Comparison of ENCODE assay signal across 13 cellular contexts in the genomic region with DNA sequence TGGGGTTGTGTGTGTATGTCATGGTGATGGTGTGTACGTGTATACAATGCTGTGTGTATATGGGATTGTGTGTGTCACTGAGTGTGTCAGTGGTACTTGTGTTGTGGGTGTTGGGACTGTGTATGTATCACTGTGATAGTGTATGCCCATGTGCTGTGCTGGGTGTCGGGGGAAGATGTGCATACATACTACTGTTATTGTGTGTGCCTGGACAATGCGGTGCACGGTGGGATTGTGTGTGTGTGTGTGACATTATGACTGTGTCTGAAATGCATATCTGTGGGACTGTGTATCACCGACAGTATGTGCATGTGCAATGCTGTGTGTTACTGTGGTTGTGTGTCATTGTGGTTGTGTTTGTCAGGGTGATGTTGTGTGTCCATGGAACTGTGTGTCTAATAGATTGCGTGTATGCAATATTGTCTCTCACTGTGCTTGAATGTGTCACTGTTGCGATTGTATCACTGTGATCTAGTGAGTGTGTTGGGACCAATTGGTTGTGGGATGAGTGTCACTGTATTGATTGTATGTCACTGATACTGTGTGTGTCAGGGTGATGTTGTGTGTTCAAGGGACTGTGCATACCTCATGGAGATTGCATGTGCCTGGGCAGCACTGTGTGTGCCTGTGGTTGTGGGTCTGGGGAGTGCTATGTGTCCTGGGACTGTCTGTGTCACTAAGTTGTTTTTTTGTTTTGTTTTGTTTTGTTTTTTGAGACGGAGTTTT. TPM values are rescaled to one million over a fixed set of nuclear protein-coding genes. Genes with fewer than 3 reads are reported as not detected.
DNase-seq lines count a peak whose midpoint lies in the region; ATAC-seq and TF ChIP-seq lines count a peak whose summit lies in the region.
"Had no signal": no experiment of that assay in that cellular context is flagged by ENCODE, and none has a peak within 500 bp of the region (broad histone marks: within the 10 kb centered on the region; RNA-seq: fewer than 3 reads in every experiment).

No MANE protein-coding gene starts in this region.

- peak overlapping the region; percentile 95 for H2AK5ac ChIP-seq in IMR-90 (ENCODE audit: low read depth, low read length)

- no peak for TF ChIP-seq POLR2A in IMR-90 (IDR thresholded peaks at IDR 0.05; ENCODE audit: low read depth, low read length)

- peak overlapping the region; percentile 85 for H3K23ac ChIP-seq in IMR-90 (ENCODE audit: low read depth, low read length)

- peaks cover 10% of the 10 kb centered on the region; the same call in 1 of the 2 replicates for H4K20me1 ChIP-seq in IMR-90 (ENCODE audit: insufficient read depth, low read length)

- H3K14ac ChIP-seq in IMR-90 (replicated peaks; ENCODE audit: low read depth, low read length), result peak overlapping the region; percentile 84

- no peak overlapping the region for H3K4me3 ChIP-seq in IMR-90 (ENCODE audit: insufficient read depth, low read depth, low read length)
- no peak overlapping the region for H3K4me3 ChIP-seq in naive thymus-derived CD4-positive, alpha-beta T cell (ENCODE audit: low read length)

- no peak overlapping the region for H3K27ac ChIP-seq in IMR-90 (ENCODE audit: insufficient read depth, low read length)
- peak overlapping the region; percentile 57 for H3K27ac ChIP-seq in naive thymus-derived CD4-positive, alpha-beta T cell (ENCODE audit: low read depth, low read length)
- H3K27ac ChIP-seq: WERI-Rb-1 had no signal

- no peak overlapping the region for H3K27ac Mint-ChIP-seq in activated CD8-positive, alpha-beta T cell treated with anti-CD3 and anti-CD28 coated beads, Interleukin-2, amount 10 ng/mL, durations not matched to agents 7 days and 5 days
- H3K27ac Mint-ChIP-seq in naive thymus-derived CD4-positive, alpha-beta T cell, result no peak overlapping the region
- H3K27ac Mint-ChIP-seq: activated T-helper 17 cell treated with anti-CD3 and anti-CD28 coated beads, Interleukin-2, amount 50 U/mL, for 72 hours had no signal

- in situ Hi-C loops in Caki2 (cut with HindIII; ENCODE audit: low pct_unique_long_range_greater_than_20kb, low sequenced_read_pairs) (no loop called here), IMR-90 (cut with MboI; ENCODE audit: low sequenced_read_pairs) (no loop called here)

- H3K9me3 Mint-ChIP-seq in activated CD8-positive, alpha-beta T cell treated with anti-CD3 and anti-CD28 coated beads, Interleukin-2, amount 10 ng/mL, durations not matched to agents 7 days and 5 days (ENCODE audit: insufficient read depth), result no peaks in the 10 kb centered on the region
- H3K9me3 Mint-ChIP-seq in naive thymus-derived CD4-positive, alpha-beta T cell, result peaks cover 0 to 5% (median 0%) of the 10 kb centered on the region in 11 donors

- no peak for TF ChIP-seq RAD21 in IMR-90 (IDR thresholded peaks at IDR 0.05; ENCODE audit: low read length)

- ATAC-seq in IMR-90 (ENCODE audit: low read depth) (no peak), GM21360 (IDR thresholded peaks at IDR 0.05; ENCODE audit: unreplicated experiment) (no peak)
- ATAC-seq in activated CD8-positive, alpha-beta T cell treated with anti-CD3 and anti-CD28 coated beads, Interleukin-2, amount 10 ng/mL, durations not matched to agents 7 days and 5 days, result no peak
- ATAC-seq in naive thymus-derived CD4-positive, alpha-beta T cell, result no peak

- H3K27me3 ChIP-seq in IMR-90 (ENCODE audit: control insufficient read depth, insufficient read depth, low read length), result no peaks in the 10 kb centered on the region
- no peaks in the 10 kb centered on the region for H3K27me3 ChIP-seq in naive thymus-derived CD4-positive, alpha-beta T cell (ENCODE audit: control insufficient read depth in 2 of 2, insufficient read depth in 2 of 2, low read length in 2 of 2)

- peak overlapping the region; percentile 57; the same call in 2 of the 3 replicates for H2BK15ac ChIP-seq in IMR-90 (ENCODE audit: low read depth, low read length)

- no peak overlapping the region for H3K18ac ChIP-seq in IMR-90 (ENCODE audit: low read depth, low read length)

- H2BK5ac ChIP-seq in IMR-90 (ENCODE audit: low read depth, low read length, poor library complexity, severe bottlenecking), result peak overlapping the region; percentile 16

- H3K4me1 ChIP-seq in IMR-90 (ENCODE audit: control insufficient read depth, insufficient read depth, low read length), result peaks cover 26% of the 10 kb centered on the region
- peaks cover 37 to 40% of the 10 kb centered on the region in 2 donors for H3K4me1 ChIP-seq in naive thymus-derived CD4-positive, alpha-beta T cell (ENCODE audit: control insufficient read depth in 2 of 2, insufficient read depth in 2 of 2, low read length in 2 of 2)

- BruUV-seq in IMR-90 (replicated peaks; lab: Mats Ljungman, UMichigan), result TSS peak; percentile 45

- H2BK120ac ChIP-seq in IMR-90 (ENCODE audit: low read depth, low read length), result peak overlapping the region; percentile 26

- no peaks in the 10 kb centered on the region for H3K36me3 Mint-ChIP-seq in activated CD8-positive, alpha-beta T cell treated with anti-CD3 and anti-CD28 coated beads, Interleukin-2, amount 10 ng/mL, durations not matched to agents 7 days and 5 days (ENCODE audit: low read depth)
- peaks cover 0 to 3% (median 0%) of the 10 kb centered on the region in 5 donors for H3K36me3 Mint-ChIP-seq in naive thymus-derived CD4-positive, alpha-beta T cell

- POLR2A ChIA-PET in IMR-90 (lab: Charles Lee; ENCODE audit: unreplicated experiment), result no interaction called here
- POLR2A ChIA-PET in activated CD8-positive, alpha-beta T cell treated with anti-CD3 and anti-CD28 coated beads, Interleukin-2, amount 10 ng/mL, durations not matched to agents 7 days and 5 days (lab: Charles Lee), result interaction anchor here (3.0 kb wide), 1 partner anchor 16 kb away, joined by 44 read pairs; no protein-coding TSS in a partner anchor
- POLR2A ChIA-PET in naive thymus-derived CD4-positive, alpha-beta T cell (lab: Charles Lee), result interaction anchor here (1.0 to 6.1 kb wide), 4 partner anchors 10 to 113 kb away, joined by 3 to 67 read pairs (median 10); no protein-coding TSS in a partner anchor

- H3K4ac ChIP-seq in IMR-90 (ENCODE audit: low read depth, low read length), result peak overlapping the region; percentile 68

- peak overlapping the region; percentile 85 for H2AFZ ChIP-seq in IMR-90 (replicated peaks; ENCODE audit: low read length, poor library complexity)

- H3K9me1 ChIP-seq in IMR-90 (ENCODE audit: insufficient read depth, low read length), result peaks cover 15% of the 10 kb centered on the region

- peak overlapping the region; percentile 6 to 88; a peak in 3 of 4 replicates for H4K8ac ChIP-seq in IMR-90 (ENCODE audit: low read depth in 2 of 2, low read length in 2 of 2)

- intact Hi-C loops in IMR-90 (cut with micrococcal nuclease), result loop anchor here (5.0 kb wide), 1 partner anchor 110 kb away; the partner anchor contains the start of gene SAE1
- intact Hi-C loops in naive thymus-derived CD4-positive, alpha-beta T cell (cut with micrococcal nuclease), result loop anchor here (1.0 to 10.0 kb wide), 6 partner anchors 11 to 1380 kb away; partner anchors contain the start of genes BBC3 (in 2 of the 2), CCDC9 (in 1 of the 2), FOXA3 (in 1 of the 2) and SYMPK (in 1 of the 2)

- H3K9ac ChIP-seq in IMR-90 (ENCODE audit: low read depth, low read length), result no peak overlapping the region

- peaks cover 3 to 28% of the 10 kb centered on the region in 2 experiments; a peak in 2 of 4 replicates for H3K79me1 ChIP-seq in IMR-90 (ENCODE audit: low read depth in 1 of 2, low read length in 2 of 2)

- peak overlapping the region; percentile 67 for H4K91ac ChIP-seq in IMR-90 (ENCODE audit: insufficient read depth, low read depth, low read length)

- no peak for TF ChIP-seq CTCF in IMR-90 (conservative IDR thresholded peaks at IDR 0.05; ENCODE audit: low read depth, low read length)

- CTCF ChIA-PET in IMR-90 (lab: Yijun Ruan, JAX), result interaction anchor here (6.1 kb wide), 1 partner anchor 31 kb away, joined by 67 read pairs; no protein-coding TSS in a partner anchor
- CTCF ChIA-PET in activated CD8-positive, alpha-beta T cell treated with anti-CD3 and anti-CD28 coated beads, Interleukin-2, amount 10 ng/mL, durations not matched to agents 7 days and 5 days (lab: Charles Lee), result interaction anchor here (6.8 kb wide), 1 partner anchor 31 kb away, joined by 484 read pairs; no protein-coding TSS in a partner anchor
- CTCF ChIA-PET in naive thymus-derived CD4-positive, alpha-beta T cell (lab: Charles Lee), result interaction anchor here (1.4 to 6.8 kb wide), 2 partner anchors 16 to 92 kb away, joined by 7 to 175 read pairs; no protein-coding TSS in a partner anchor

- H3K4me2 ChIP-seq in IMR-90 (ENCODE audit: low read depth, low read length), result no peak overlapping the region

- no peak overlapping the region for H3K56ac ChIP-seq in IMR-90 (ENCODE audit: extremely low read depth, insufficient read depth, low read length)

- dilution Hi-C loops in IMR-90 (cut with HindIII; ENCODE audit: low sequenced_read_pairs, unreplicated experiment), result no loop called here

- peak overlapping the region; percentile 96 for H2AK9ac ChIP-seq in IMR-90 (replicated peaks; ENCODE audit: low read depth, low read length, poor library complexity)

- H3K27me3 Mint-ChIP-seq in activated CD8-positive, alpha-beta T cell treated with anti-CD3 and anti-CD28 coated beads, Interleukin-2, amount 10 ng/mL, durations not matched to agents 7 days and 5 days (ENCODE audit: low read depth), result no peaks in the 10 kb centered on the region
- H3K27me3 Mint-ChIP-seq in naive thymus-derived CD4-positive, alpha-beta T cell, result peaks cover 0 to 7% (median 0%) of the 10 kb centered on the region in 5 donors

- H3K36me3 ChIP-seq in IMR-90 (ENCODE audit: control insufficient read depth, insufficient read depth, low read length), result no peaks in the 10 kb centered on the region
- H3K36me3 ChIP-seq in naive thymus-derived CD4-positive, alpha-beta T cell (ENCODE audit: control insufficient read depth in 2 of 3, insufficient read depth in 3 of 3, low read length in 3 of 3), result no peaks in the 10 kb centered on the region
- H3K36me3 ChIP-seq: upper lobe of left lung, WERI-Rb-1 had no signal

- H2BK20ac ChIP-seq in IMR-90 (ENCODE audit: low read depth, low read length), result peak overlapping the region; percentile 48

- 85% methylated on average over 6 of the region's 8 CpGs; no CpG with 5 or more reads in 1 of the 2 experiments for WGBS in IMR-90 (ENCODE audit: extremely low coverage in 2 of 2, insufficient read length in 1 of 2), 2 experiments

- peaks cover 42% of the 10 kb centered on the region for H3K4me1 Mint-ChIP-seq in activated CD8-positive, alpha-beta T cell treated with anti-CD3 and anti-CD28 coated beads, Interleukin-2, amount 10 ng/mL, durations not matched to agents 7 days and 5 days (ENCODE audit: low read depth)
- H3K4me1 Mint-ChIP-seq in naive thymus-derived CD4-positive, alpha-beta T cell, result peaks cover 6 to 34% (median 23%) of the 10 kb centered on the region in 7 donors

- no peak overlapping the region for H3K4me3 Mint-ChIP-seq in activated CD8-positive, alpha-beta T cell treated with anti-CD3 and anti-CD28 coated beads, Interleukin-2, amount 10 ng/mL, durations not matched to agents 7 days and 5 days
- no peak overlapping the region for H3K4me3 Mint-ChIP-seq in naive thymus-derived CD4-positive, alpha-beta T cell
- H3K4me3 Mint-ChIP-seq: activated T-helper 17 cell treated with anti-CD3 and anti-CD28 coated beads, Interleukin-2, amount 50 U/mL, for 72 hours had no signal

- DNase-seq in Caki2 (ENCODE audit: low read depth) (peak; percentile 32), IMR-90 (no peak), NCI-H2227 treated with DMSO at 0.1 percent for 48 hours (lab: John Stamatoyannopoulos, UW) (no peak), OCI-M2 (lab: John Stamatoyannopoulos, UW; ENCODE audit: unreplicated experiment) (no peak)
- DNase-seq in activated CD8-positive, alpha-beta T cell treated with anti-CD3 and anti-CD28 coated beads, Interleukin-2, amount 10 ng/mL, durations not matched to agents 7 days and 5 days, result peak; percentile 25
- peak in 1 of 9 donors; percentile 35 for DNase-seq in naive thymus-derived CD4-positive, alpha-beta T cell
- no peak for DNase-seq in stimulated activated CD8-positive, alpha-beta memory T cell treated with anti-CD3 and anti-CD28 coated beads, Interleukin-4, amount 100 ng/mL, for 48 hours
- DNase-seq: GOT3, NCI-H187 treated with DMSO at 0.1 percent for 48 hours had no signal

- H3K9me3 ChIP-seq in IMR-90 (ENCODE audit: control insufficient read depth, insufficient read depth, low read length), result no peaks in the 10 kb centered on the region
- H3K9me3 ChIP-seq in naive thymus-derived CD4-positive, alpha-beta T cell (ENCODE audit: control insufficient read depth in 2 of 3, low read length in 3 of 3), result no peaks in the 10 kb centered on the region
- H3K9me3 ChIP-seq: upper lobe of left lung had no signal

- H4K5ac ChIP-seq in IMR-90 (ENCODE audit: low read depth, low read length), result no peak overlapping the region

RNA-seq across cellular contexts. Expression of gene BBC3, which starts 11.1 kb away (rescaled TPM):
- 40.8 and 41.7 TPM in 2 replicates for total RNA-seq in Caki2 (2014; rRNA removed; shearing (Covaris generic); ENCODE audit: low replicate concordance)
- 1.6 and 1.9 TPM in 2 replicates for total RNA-seq in IMR-90 (2012; rRNA removed)
- 6.5 and 7.3 TPM in 2 replicates for polyA plus RNA-seq in IMR-90 (2012; rRNA removed)
- 4.4 and 12.4 TPM in 2 replicates for polyA plus RNA-seq in IMR-90 (2012; cell fraction: cytosol; rRNA removed)
- 14.7 and 19.5 TPM in 2 replicates for polyA plus RNA-seq in IMR-90 (2012; cell fraction: nucleus; rRNA removed; ENCODE audit: low replicate concordance)
- 10 to 100 TPM; 15.7 to 16.8 TPM for total RNA-seq in activated CD8-positive, alpha-beta T cell treated with anti-CD3 and anti-CD28 coated beads, Interleukin-2, amount 10 ng/mL, durations not matched to agents 7 days and 5 days
- 10 to 100 TPM; 13.7 to 42.0 (median 22.5) TPM for total RNA-seq in naive thymus-derived CD4-positive, alpha-beta T cell
- polyA plus RNA-seq in naive thymus-derived CD4-positive, alpha-beta T cell, result 10 to 100 TPM in 1 of 2 donors, 1 to 10 TPM in 1; 8.5 to 13.8 TPM

RNA-seq across cellular contexts. Expression of gene CCDC9, which starts 14.2 kb away (rescaled TPM):
- 26.4 and 28.8 TPM in 2 replicates for total RNA-seq in Caki2 (2014; rRNA removed; shearing (Covaris generic); ENCODE audit: low replicate concordance)
- 2.9 and 3.6 TPM in 2 replicates for total RNA-seq in IMR-90 (2012; rRNA removed)
- 8.6 and 9.6 TPM in 2 replicates for polyA plus RNA-seq in IMR-90 (2012; rRNA removed)
- 5.6 and 8.4 TPM in 2 replicates for polyA plus RNA-seq in IMR-90 (2012; cell fraction: cytosol; rRNA removed)
- 29.1 and 33.9 TPM in 2 replicates for polyA plus RNA-seq in IMR-90 (2012; cell fraction: nucleus; rRNA removed; ENCODE audit: low replicate concordance)
- 10 to 100 TPM; 30.0 to 32.1 TPM for total RNA-seq in activated CD8-positive, alpha-beta T cell treated with anti-CD3 and anti-CD28 coated beads, Interleukin-2, amount 10 ng/mL, durations not matched to agents 7 days and 5 days
- total RNA-seq in naive thymus-derived CD4-positive, alpha-beta T cell, result 10 to 100 TPM; 41.9 to 80.0 (median 51.4) TPM
- polyA plus RNA-seq in naive thymus-derived CD4-positive, alpha-beta T cell, result 10 to 100 TPM in 1 of 2 donors, 1 to 10 TPM in 1; 8.5 to 13.0 TPM

RNA-seq across cellular contexts. Expression of gene INAFM1, which starts 32.6 kb away (rescaled TPM):
- total RNA-seq in Caki2 (2014; rRNA removed; shearing (Covaris generic); ENCODE audit: low replicate concordance), result 2.4 and 5.0 TPM in 2 replicates
- total RNA-seq in IMR-90 (2012; rRNA removed), result 0.36 and 0.56 TPM in 2 replicates
- polyA plus RNA-seq in IMR-90 (2012; rRNA removed), result 7.8 and 11.0 TPM in 2 replicates
- polyA plus RNA-seq in IMR-90 (2012; cell fraction: cytosol; rRNA removed), result 3.7 and 17.5 TPM in 2 replicates
- 25.4 and 47.4 TPM in 2 replicates for polyA plus RNA-seq in IMR-90 (2012; cell fraction: nucleus; rRNA removed; ENCODE audit: low replicate concordance)
- total RNA-seq in activated CD8-positive, alpha-beta T cell treated with anti-CD3 and anti-CD28 coated beads, Interleukin-2, amount 10 ng/mL, durations not matched to agents 7 days and 5 days, result 10 to 100 TPM; 12.9 to 14.3 TPM
- total RNA-seq in naive thymus-derived CD4-positive, alpha-beta T cell, result 10 to 100 TPM; 11.6 to 21.7 (median 16.7) TPM
- 1 to 10 TPM; 2.3 to 3.0 TPM for polyA plus RNA-seq in naive thymus-derived CD4-positive, alpha-beta T cell

Comparison
In these comparisons a context has a peak if more than half of its experiments do, and no peak if none do; other contexts are left out.
1. DNase-seq: peak in Caki2 (single experiment) and activated CD8-positive, alpha-beta T cell treated with anti-CD3 and anti-CD28 coated beads, Interleukin-2, amount 10 ng/mL, durations not matched to agents 7 days and 5 days (single experiment); none in IMR-90 (single experiment), stimulated activated CD8-positive, alpha-beta memory T cell treated with anti-CD3 and anti-CD28 coated beads, Interleukin-4, amount 100 ng/mL, for 48 hours (single experiment), NCI-H2227 treated with DMSO at 0.1 percent for 48 hours (single experiment) and OCI-M2 (single experiment).